In genomic region chr19:20879501-20879900, GRCh38 we compare ENCODE assay signal across 24 cellular contexts. TPM values are rescaled to one million over a fixed set of nuclear protein-coding genes. Genes with fewer than 3 reads are reported as not detected.
DNase-seq lines count a peak whose midpoint lies in the region; ATAC-seq, FAIRE-seq and TF ChIP-seq lines count a peak whose summit lies in the region.
"Had no signal": no experiment of that assay in that cellular context is flagged by ENCODE, and none has a peak within 500 bp of the region (broad histone marks: within the 10 kb centered on the region; RNA-seq: fewer than 3 reads in every experiment).

No MANE protein-coding gene starts in this region.

- no peak for TF ChIP-seq CTCF in activated CD8-positive, alpha-beta T cell treated with anti-CD3 and anti-CD28 coated beads for 36 hours (IDR thresholded peaks at IDR 0.05)
- TF ChIP-seq CTCF in bronchial epithelial cell (IDR thresholded peaks at IDR 0.05; ENCODE audit: insufficient read depth, low read length, severe bottlenecking) (no peak), uterus (IDR thresholded peaks at IDR 0.05) (no peak)

- POLR2A ChIA-PET in activated CD8-positive, alpha-beta T cell treated with anti-CD3 and anti-CD28 coated beads for 36 hours (lab: Charles Lee) = no interaction called here
- POLR2A ChIA-PET in activated CD8-positive, alpha-beta T cell treated with anti-CD3 and anti-CD28 coated beads, Interleukin-2, amount 10 ng/mL, durations not matched to agents 7 days and 5 days (lab: Charles Lee) = no interaction called here

- no peaks in the 10 kb centered on the region for H3K4me1 ChIP-seq in uterus
- H3K4me1 ChIP-seq: A549; BE2C; BLaER1 treated with 17β-estradiol and CSF1 and Interleukin-3, amounts not matched to agents 10 nM and 100 nM; HAP-1 had no signal

- no peaks in the 10 kb centered on the region for H3K9me3 ChIP-seq in uterus
- H3K9me3 ChIP-seq: HAP-1 had no signal

- no peaks in the 10 kb centered on the region for H3K36me3 ChIP-seq in bronchial epithelial cell (ENCODE audit: control insufficient read depth, insufficient read depth, low read length)
- no peaks in the 10 kb centered on the region for H3K36me3 ChIP-seq in uterus
- H3K36me3 ChIP-seq: BE2C; BLaER1 treated with 17β-estradiol and CSF1 and Interleukin-3, amounts not matched to agents 10 nM and 100 nM; HAP-1 had no signal

- peaks cover 22% of the 10 kb centered on the region for H3K36me3 Mint-ChIP-seq in activated CD8-positive, alpha-beta T cell treated with anti-CD3 and anti-CD28 coated beads for 36 hours (ENCODE audit: low read depth)
- peaks cover 13% of the 10 kb centered on the region for H3K36me3 Mint-ChIP-seq in activated CD8-positive, alpha-beta T cell treated with anti-CD3 and anti-CD28 coated beads, Interleukin-2, amount 10 ng/mL, durations not matched to agents 7 days and 5 days (ENCODE audit: low read depth)
- H3K36me3 Mint-ChIP-seq: CD14-positive monocyte had no signal

- no peak for TF ChIP-seq POLR2A in uterus (IDR thresholded peaks at IDR 0.05)

- FAIRE-seq in bronchial epithelial cell (lab: Jason Lieb, UNC) = peak; percentile 62
- FAIRE-seq: A549, G401.6, GM12892, H54 had no signal

- peaks cover 93% of the 10 kb centered on the region for H3K9me3 Mint-ChIP-seq in activated CD8-positive, alpha-beta T cell treated with anti-CD3 and anti-CD28 coated beads for 36 hours
- H3K9me3 Mint-ChIP-seq in activated CD8-positive, alpha-beta T cell treated with anti-CD3 and anti-CD28 coated beads, Interleukin-2, amount 10 ng/mL, durations not matched to agents 7 days and 5 days (ENCODE audit: insufficient read depth) = peaks cover 48% of the 10 kb centered on the region
- peaks cover 96 to 99% of the 10 kb centered on the region in 2 donors for H3K9me3 Mint-ChIP-seq in stimulated activated naive CD8-positive, alpha-beta T cell treated with anti-CD3 and anti-CD28 coated beads, Interleukin-15, amount 100 ng/mL, for 72 hours

- no peak overlapping the region for H3K27ac Mint-ChIP-seq in activated CD8-positive, alpha-beta T cell treated with anti-CD3 and anti-CD28 coated beads for 36 hours
- H3K27ac Mint-ChIP-seq in activated CD8-positive, alpha-beta T cell treated with anti-CD3 and anti-CD28 coated beads, Interleukin-2, amount 10 ng/mL, durations not matched to agents 7 days and 5 days = no peak overlapping the region
- no peak overlapping the region for H3K27ac Mint-ChIP-seq in stimulated activated naive CD8-positive, alpha-beta T cell treated with anti-CD3 and anti-CD28 coated beads, Interleukin-15, amount 100 ng/mL, for 72 hours
- H3K27ac Mint-ChIP-seq: CD14-positive monocyte; CD4-positive, alpha-beta T cell; HFFc6 had no signal

- no peak overlapping the region for H3K27ac ChIP-seq in uterus
- H3K27ac ChIP-seq: A549; BLaER1 treated with 17β-estradiol and CSF1 and Interleukin-3, amounts not matched to agents 10 nM and 100 nM had no signal

- no peak for DNase-seq in activated CD8-positive, alpha-beta T cell treated with anti-CD3 and anti-CD28 coated beads for 36 hours
- no peak for DNase-seq in activated CD8-positive, alpha-beta T cell treated with anti-CD3 and anti-CD28 coated beads, Interleukin-2, amount 10 ng/mL, durations not matched to agents 7 days and 5 days
- DNase-seq in stimulated activated naive CD8-positive, alpha-beta T cell treated with anti-CD3 and anti-CD28 coated beads, Interleukin-15, amount 100 ng/mL, for 72 hours = no peak
- no peak for DNase-seq in stimulated activated naive CD8-positive, alpha-beta T cell treated with anti-CD3 and anti-CD28 coated beads, Interleukin-15, Interleukin-2, amounts not matched to agents 100 U/mL and 50 U/mL, for 24 hours
- DNase-seq in bronchial epithelial cell (ENCODE audit: low read depth) (no peak), uterus (no peak), dedifferentiated amniotic fluid mesenchymal stem cell (ENCODE audit: extremely low spot score) (no peak)
- DNase-seq: 8988T; ACHN; AML-193; BE2C; Calu3; CD4-positive, alpha-beta T cell; COR-L47; DND-41; GOT3; HFFc6 had no signal

- H3K27me3 Mint-ChIP-seq in activated CD8-positive, alpha-beta T cell treated with anti-CD3 and anti-CD28 coated beads for 36 hours = peaks cover 22% of the 10 kb centered on the region
- H3K27me3 Mint-ChIP-seq in activated CD8-positive, alpha-beta T cell treated with anti-CD3 and anti-CD28 coated beads, Interleukin-2, amount 10 ng/mL, durations not matched to agents 7 days and 5 days (ENCODE audit: low read depth) = no peaks in the 10 kb centered on the region
- peaks cover 10% of the 10 kb centered on the region for H3K27me3 Mint-ChIP-seq in stimulated activated naive CD8-positive, alpha-beta T cell treated with anti-CD3 and anti-CD28 coated beads, Interleukin-15, amount 100 ng/mL, for 72 hours

- no peak overlapping the region for H3K4me3 Mint-ChIP-seq in activated CD8-positive, alpha-beta T cell treated with anti-CD3 and anti-CD28 coated beads for 36 hours
- H3K4me3 Mint-ChIP-seq in activated CD8-positive, alpha-beta T cell treated with anti-CD3 and anti-CD28 coated beads, Interleukin-2, amount 10 ng/mL, durations not matched to agents 7 days and 5 days = no peak overlapping the region
- H3K4me3 Mint-ChIP-seq in stimulated activated naive CD8-positive, alpha-beta T cell treated with anti-CD3 and anti-CD28 coated beads, Interleukin-15, amount 100 ng/mL, for 72 hours = no peak overlapping the region
- H3K4me3 Mint-ChIP-seq: CD14-positive monocyte; CD4-positive, alpha-beta T cell; HFFc6 had no signal

- H3K27me3 ChIP-seq in bronchial epithelial cell (ENCODE audit: control insufficient read depth, insufficient read depth, low read length) (no peaks in the 10 kb centered on the region), uterus (no peaks in the 10 kb centered on the region)
- H3K27me3 ChIP-seq: BE2C; BLaER1 treated with 17β-estradiol and CSF1 and Interleukin-3, amounts not matched to agents 10 nM and 100 nM had no signal

- ATAC-seq in activated CD8-positive, alpha-beta T cell treated with anti-CD3 and anti-CD28 coated beads for 36 hours = peak; percentile 30
- ATAC-seq in activated CD8-positive, alpha-beta T cell treated with anti-CD3 and anti-CD28 coated beads, Interleukin-2, amount 10 ng/mL, durations not matched to agents 7 days and 5 days = no peak
- ATAC-seq in stimulated activated naive CD8-positive, alpha-beta T cell treated with anti-CD3 and anti-CD28 coated beads, Interleukin-15, amount 100 ng/mL, for 72 hours = peak; percentile 43
- no peak for ATAC-seq in stimulated activated naive CD8-positive, alpha-beta T cell treated with anti-CD3 and anti-CD28 coated beads, Interleukin-15, Interleukin-2, amounts not matched to agents 100 U/mL and 50 U/mL, for 24 hours
- ATAC-seq: A549 had no signal

- H3K4me3 ChIP-seq in bronchial epithelial cell (ENCODE audit: low read depth, low read length) (no peak overlapping the region), uterus (no peak overlapping the region)
- H3K4me3 ChIP-seq: A549; BLaER1 treated with 17β-estradiol and CSF1 and Interleukin-3, amounts not matched to agents 10 nM and 100 nM; HAP-1 had no signal

- intact Hi-C loops in activated CD8-positive, alpha-beta T cell treated with anti-CD3 and anti-CD28 coated beads for 36 hours (cut with micrococcal nuclease) = no loop called here
- intact Hi-C loops in uterus (cut with DNase I; ENCODE audit: low total_unique reads) = no loop called here

- CTCF ChIA-PET in activated CD8-positive, alpha-beta T cell treated with anti-CD3 and anti-CD28 coated beads for 36 hours (lab: Charles Lee) = no interaction called here
- CTCF ChIA-PET in activated CD8-positive, alpha-beta T cell treated with anti-CD3 and anti-CD28 coated beads, Interleukin-2, amount 10 ng/mL, durations not matched to agents 7 days and 5 days (lab: Charles Lee) = no interaction called here

- H3K4me1 Mint-ChIP-seq in activated CD8-positive, alpha-beta T cell treated with anti-CD3 and anti-CD28 coated beads for 36 hours (ENCODE audit: low read depth) = no peaks in the 10 kb centered on the region
- H3K4me1 Mint-ChIP-seq in activated CD8-positive, alpha-beta T cell treated with anti-CD3 and anti-CD28 coated beads, Interleukin-2, amount 10 ng/mL, durations not matched to agents 7 days and 5 days (ENCODE audit: low read depth) = no peaks in the 10 kb centered on the region
- H3K4me1 Mint-ChIP-seq in stimulated activated naive CD8-positive, alpha-beta T cell treated with anti-CD3 and anti-CD28 coated beads, Interleukin-15, amount 100 ng/mL, for 72 hours = no peaks in the 10 kb centered on the region
- H3K4me1 Mint-ChIP-seq: CD14-positive monocyte had no signal

RNA-seq across cellular contexts. Expression of gene ZNF85, which starts 43.5 kb away (rescaled TPM):
- 10 to 100 TPM; 17.6 to 18.6 TPM for total RNA-seq in activated CD8-positive, alpha-beta T cell treated with anti-CD3 and anti-CD28 coated beads for 36 hours
- 10 to 100 TPM; 24.6 to 24.7 TPM for total RNA-seq in activated CD8-positive, alpha-beta T cell treated with anti-CD3 and anti-CD28 coated beads, Interleukin-2, amount 10 ng/mL, durations not matched to agents 7 days and 5 days
- total RNA-seq in bronchial epithelial cell (1.3 and 3.6 TPM in 2 replicates), uterus (100 to 1,000 TPM in 1 of 4 donors, 10 to 100 TPM in 1, 1 to 10 TPM in 2; 3.8 to 309 (median 15.2) TPM)

Comparison
In these comparisons a context has a peak if more than half of its experiments do, and no peak if none do; other contexts are left out.
1. ATAC-seq: peak in activated CD8-positive, alpha-beta T cell treated with anti-CD3 and anti-CD28 coated beads for 36 hours (single experiment) and stimulated activated naive CD8-positive, alpha-beta T cell treated with anti-CD3 and anti-CD28 coated beads, Interleukin-15, amount 100 ng/mL, for 72 hours (single experiment); none in activated CD8-positive, alpha-beta T cell treated with anti-CD3 and anti-CD28 coated beads, Interleukin-2, amount 10 ng/mL, durations not matched to agents 7 days and 5 days (single experiment) and stimulated activated naive CD8-positive, alpha-beta T cell treated with anti-CD3 and anti-CD28 coated beads, Interleukin-15, Interleukin-2, amounts not matched to agents 100 U/mL and 50 U/mL, for 24 hours (single experiment).